ENCODE assay signal across 8 cellular contexts in genomic region chr3:46931631-46932441, GRCh38. TPM values are rescaled to one million over a fixed set of nuclear protein-coding genes. Genes with fewer than 3 reads are reported as not detected.
DNase-seq lines count a peak whose midpoint lies in the region; ATAC-seq, FAIRE-seq and TF ChIP-seq lines count a peak whose summit lies in the region.

No MANE protein-coding gene starts in this region.

- H3K27ac ChIP-seq in GM12878 (ENCODE audit: control insufficient read depth, insufficient read depth) (peak overlapping the region; percentile 94), thymus (ENCODE audit: low read depth) (peak overlapping the region; percentile 25)

- H3K27me3 ChIP-seq in GM12878 (replicated peaks in 1 of 2; ENCODE audit: control insufficient read depth in 2 of 2, insufficient read depth in 2 of 2, low read length in 1 of 2), result no peaks in the 10 kb centered on the region
- H3K27me3 ChIP-seq in thymus (ENCODE audit: control insufficient read depth, insufficient read depth), result no peaks in the 10 kb centered on the region

- H3K36me3 ChIP-seq in GM12878 (ENCODE audit: control insufficient read depth in 2 of 2, insufficient read depth in 2 of 2, low read length in 1 of 2), result peaks cover 16 to 37% of the 10 kb centered on the region in 2 experiments
- peaks cover 41% of the 10 kb centered on the region for H3K36me3 ChIP-seq in thymus (ENCODE audit: control insufficient read depth, insufficient read depth)

- no peak for TF ChIP-seq POLR2A in GM12878 (IDR thresholded peaks at IDR 0.05; ENCODE audit: low read depth, low read length)

- 38% methylated on average over 6 of the region's 6 CpGs for WGBS in GM12878 (ENCODE audit: insufficient coverage, insufficient replicate concordance, low lambda C conversion rate, missing lambda C conversion rate)
- 77% methylated on average over 6 of the region's 6 CpGs for WGBS in thymus

- CTCF ChIA-PET in GM12878 (lab: Yijun Ruan, JAX), result interaction anchor here (1.2 to 7.2 kb wide), 6 partner anchors 15 to 43 kb away, joined by 3 to 27 read pairs (median 4); no protein-coding TSS in a partner anchor

- TF ChIP-seq RAD21 in GM12878 (IDR thresholded peaks at IDR 0.05; ENCODE audit: insufficient read depth, low read depth, low read length), result no peak

- intact Hi-C loops in GM12878 (cut with micrococcal nuclease; ENCODE audit: unreplicated experiment), result no loop called here

- SMC1A ChIA-PET in GM12878 (lab: Charles Lee; ENCODE audit: uncharacterized antibody, unreplicated experiment), result interaction anchor here (1.1 to 17.5 kb wide), 7 partner anchors 9 to 113 kb away, joined by 3 to 298 read pairs (median 8); partner anchors contain the start of genes CCDC12 and NBEAL2

- POLR2A ChIA-PET in GM12878 (lab: Charles Lee), result interaction anchor here (0.5 to 12.6 kb wide), 13 partner anchors 11 to 85 kb away, joined by 3 to 163 read pairs (median 4); partner anchors contain the start of gene NBEAL2

- FAIRE-seq in GM12878 (lab: Jason Lieb, UNC), result peak; percentile 27

- H3K4me3 ChIP-seq in GM12878, result peak overlapping the region; percentile 38
- H3K4me3 ChIP-seq in thymus (ENCODE audit: low read length), result no peak overlapping the region

- peak overlapping the region; percentile 38; the same call in 1 of the 2 replicates for H3K9ac ChIP-seq in GM12878 (ENCODE audit: control insufficient read depth, insufficient read depth, low read length)

- H4K20me1 ChIP-seq in GM12878 (ENCODE audit: control insufficient read depth, insufficient read depth), result no peaks in the 10 kb centered on the region

- RAD21 ChIA-PET in GM12878 (lab: Charles Lee; ENCODE audit: unreplicated experiment), result interaction anchor here (0.6 to 5.3 kb wide), 7 partner anchors 13 to 66 kb away, joined by 3 to 48 read pairs (median 4); partner anchors contain the start of gene NBEAL2

- H3K4me2 ChIP-seq in GM12878 (ENCODE audit: control insufficient read depth, insufficient read depth), result peak overlapping the region; percentile 60

- no TSS peak for BruUV-seq in GM12878 (replicated peaks; lab: Mats Ljungman, UMichigan)

- TF ChIP-seq EP300 in GM12878 (IDR thresholded peaks at IDR 0.05; ENCODE audit: borderline replicate concordance in 1 of 2, control insufficient read depth in 1 of 2, low read depth in 2 of 2, low read length in 2 of 2), result no peak

- in situ Hi-C loops in GM12878 (cut with MboI), result no loop called here

- ATAC-seq in GM12878 (peak; percentile 47), left lobe of liver (peak; percentile 9), HG03139 (IDR thresholded peaks at IDR 0.05; ENCODE audit: unreplicated experiment) (no peak), GM18517 (IDR thresholded peaks at IDR 0.05; ENCODE audit: unreplicated experiment) (no peak)

- peaks cover 64% of the 10 kb centered on the region for H3K4me1 ChIP-seq in GM12878 (ENCODE audit: control insufficient read depth, insufficient read depth, low read length)
- H3K4me1 ChIP-seq in thymus (ENCODE audit: control insufficient read depth, insufficient read depth, low read length), result peaks cover 14% of the 10 kb centered on the region

- H3K9me3 ChIP-seq in GM12878 (replicated peaks; ENCODE audit: control insufficient read depth, insufficient read depth, low read length) (peaks cover 14% of the 10 kb centered on the region), thymus (ENCODE audit: control insufficient read depth) (no peaks in the 10 kb centered on the region)

- peaks cover 58% of the 10 kb centered on the region for H3K79me2 ChIP-seq in GM12878 (ENCODE audit: control insufficient read depth, insufficient read depth, low read length)

- no peak overlapping the region for H2AFZ ChIP-seq in GM12878 (ENCODE audit: control insufficient read depth, low read depth, low read length)

- DNase-seq in CD1c-positive myeloid dendritic cell (ENCODE audit: extremely low spot score) (peak; percentile 32), NCI-H2029 (lab: John Stamatoyannopoulos, UW) (peak; percentile 52), GM12878 (ENCODE audit: low read depth, low spot score) (peak; percentile 57), left lobe of liver (ENCODE audit: low spot score) (no peak), HPDE6-E6E7 (ENCODE audit: extremely low spot score) (no peak)

- no peak for TF ChIP-seq CTCF in GM12878 (IDR thresholded peaks at IDR 0.05 in 2 of 3, conservative IDR thresholded peaks at IDR 0.05 in 1 of 3; ENCODE audit: control insufficient read depth in 2 of 3, extremely low read depth in 1 of 3, insufficient read depth in 1 of 3, low read depth in 3 of 3, low read length in 3 of 3)

TF ChIP-seq in GM12878, 131 proteins besides CTCF, POLR2A, EP300 and RAD21 (continues in another document):
- TF ChIP-seq RUNX3 (IDR thresholded peaks at IDR 0.05; ENCODE audit: low read length) (peak; percentile 76), EGR1 (IDR thresholded peaks at IDR 0.05; ENCODE audit: borderline replicate concordance in 1 of 2, low read depth in 2 of 2, low read length in 2 of 2) (no peak), DPF2 (IDR thresholded peaks at IDR 0.05) (peak; percentile 71; the same call in 1 of the 2 replicates), PKNOX1 (IDR thresholded peaks at IDR 0.05) (0 out of 2 replicates have a peak, but pooled peaks have one; percentile 8), BHLHE40 (IDR thresholded peaks at IDR 0.05; ENCODE audit: borderline replicate concordance in 1 of 2, low read depth in 2 of 2, low read length in 1 of 2) (no peak)

RNA-seq across cellular contexts. Expression of gene CCDC12, which starts 44.7 kb away (rescaled TPM):
- 111 and 121 TPM in 2 replicates for total RNA-seq in GM12878 (2013; cell fraction: nucleolus; rRNA removed)
- total RNA-seq in GM12878 (2014; rRNA removed) (46.9 and 53.0 TPM in 2 replicates), GM12878 (2014; rRNA removed; fragmentation: Illumina TruSeq; extraction: Trizol) (67.3 and 72.4 TPM in 2 replicates), GM12878 (2021) (65.8 and 65.9 TPM in 2 replicates), left lobe of liver (19.3 TPM)
- polyA plus RNA-seq in GM12878 (2011; ENCODE audit: low read depth), result 29.4 TPM
- polyA plus RNA-seq in GM12878 (2011; rRNA removed) (31.2 and 45.6 TPM in 2 replicates), GM12878 (2014; fragmentation: Illumina TruSeq; extraction: Trizol) (11.2 and 63.3 TPM in 2 replicates), GM12878 (2014; fragmentation: Nextera tagmentation; extraction: Ambion mirVana) (10 to 100 TPM in 1 of 2 experiments, 1 to 10 TPM in 1; 9.2 to 22.5 TPM), GM12878 (2014; rRNA removed) (59.3 and 67.6 TPM in 2 replicates), GM12878 (2016; fragmentation: Nextera tagmentation; extraction: Ambion mirVana) (10 to 100 TPM; 83.1 to 91.4 TPM), thymus (83.9 TPM)
- polyA plus RNA-seq in GM12878 (2011; cell fraction: cytosol; rRNA removed), result 52.2 and 68.0 TPM in 2 replicates
- polyA plus RNA-seq in GM12878 (2011; cell fraction: nucleus; rRNA removed), result 63.4 and 85.5 TPM in 2 replicates
- polyA plus RNA-seq in GM12878 (2012), result 47.7 and 72.7 TPM in 2 replicates
- polyA minus RNA-seq in GM12878 (2011; rRNA and poly(A)+ RNA removed), result 69.5 and 77.8 TPM in 2 replicates
- 15.6 and 18.2 TPM in 2 replicates for polyA minus RNA-seq in GM12878 (2011; cell fraction: cytosol; rRNA and poly(A)+ RNA removed)
- polyA minus RNA-seq in GM12878 (2011; cell fraction: nucleus; rRNA and poly(A)+ RNA removed), result 64.3 and 144 TPM in 2 replicates

RNA-seq across cellular contexts. Expression of gene NBEAL2, which starts 47.6 kb away (rescaled TPM):
- total RNA-seq in GM12878 (2013; cell fraction: nucleolus; rRNA removed), result 152 and 168 TPM in 2 replicates
- total RNA-seq in GM12878 (2014; rRNA removed) (47.2 and 52.0 TPM in 2 replicates), GM12878 (2014; rRNA removed; fragmentation: Illumina TruSeq; extraction: Trizol) (19.7 and 21.8 TPM in 2 replicates), GM12878 (2021) (106 and 127 TPM in 2 replicates), left lobe of liver (12.2 TPM)
- 27.1 TPM for polyA plus RNA-seq in GM12878 (2011; ENCODE audit: low read depth)
- polyA plus RNA-seq in GM12878 (2011; rRNA removed) (17.1 and 29.0 TPM in 2 replicates), GM12878 (2014; fragmentation: Illumina TruSeq; extraction: Trizol) (16.4 and 41.4 TPM in 2 replicates), GM12878 (2014; fragmentation: Nextera tagmentation; extraction: Ambion mirVana) (under 1 TPM; 0.07 to 0.18 TPM), GM12878 (2014; rRNA removed) (96.3 and 110 TPM in 2 replicates), GM12878 (2016; fragmentation: Nextera tagmentation; extraction: Ambion mirVana) (10 to 100 TPM; 22.5 to 29.7 TPM), thymus (83.6 TPM)
- 39.5 and 52.6 TPM in 2 replicates for polyA plus RNA-seq in GM12878 (2011; cell fraction: cytosol; rRNA removed)
- polyA plus RNA-seq in GM12878 (2011; cell fraction: nucleus; rRNA removed), result 940 and 1,024 TPM in 2 replicates
- polyA plus RNA-seq in GM12878 (2012), result 62.9 and 78.4 TPM in 2 replicates
- 21.7 and 46.1 TPM in 2 replicates for polyA minus RNA-seq in GM12878 (2011; rRNA and poly(A)+ RNA removed)
- polyA minus RNA-seq in GM12878 (2011; cell fraction: cytosol; rRNA and poly(A)+ RNA removed), result 21.8 and 25.3 TPM in 2 replicates
- 95.1 and 139 TPM in 2 replicates for polyA minus RNA-seq in GM12878 (2011; cell fraction: nucleus; rRNA and poly(A)+ RNA removed)

RNA-seq across cellular contexts. Expression of gene PTH1R, which starts 54.3 kb away (rescaled TPM):
- total RNA-seq in GM12878 (2013; cell fraction: nucleolus; rRNA removed), result not detected in 2 replicates
- not detected in 2 replicates for total RNA-seq in GM12878 (2014; rRNA removed)
- total RNA-seq in GM12878 (2014; rRNA removed; fragmentation: Illumina TruSeq; extraction: Trizol), result not detected in 2 replicates
- not detected in 2 replicates for total RNA-seq in GM12878 (2021)
- not detected for polyA plus RNA-seq in GM12878 (2011; ENCODE audit: low read depth)
- not detected in 2 replicates for polyA plus RNA-seq in GM12878 (2011; rRNA removed)
- 0.03 and 0.13 TPM in 2 replicates for polyA plus RNA-seq in GM12878 (2011; cell fraction: cytosol; rRNA removed)
- 0.61 and 1.2 TPM in 2 replicates for polyA plus RNA-seq in GM12878 (2011; cell fraction: nucleus; rRNA removed)
- polyA plus RNA-seq in GM12878 (2012), result 0.22 TPM in 1 of 2 replicates, not detected in the other
- polyA plus RNA-seq in GM12878 (2014; fragmentation: Illumina TruSeq; extraction: Trizol), result not detected in 2 replicates
- polyA plus RNA-seq in GM12878 (2014; fragmentation: Nextera tagmentation; extraction: Ambion mirVana), result not detected
- polyA plus RNA-seq in GM12878 (2014; rRNA removed), result 0.20 TPM in 1 of 2 replicates, not detected in the other
- polyA plus RNA-seq in GM12878 (2016; fragmentation: Nextera tagmentation; extraction: Ambion mirVana), result not detected
- not detected in 2 replicates for polyA minus RNA-seq in GM12878 (2011; rRNA and poly(A)+ RNA removed)
- polyA minus RNA-seq in GM12878 (2011; cell fraction: cytosol; rRNA and poly(A)+ RNA removed), result not detected in 2 replicates
- not detected in 2 replicates for polyA minus RNA-seq in GM12878 (2011; cell fraction: nucleus; rRNA and poly(A)+ RNA removed)
- total RNA-seq in left lobe of liver, result 24.6 TPM
- polyA plus RNA-seq in thymus, result 6.9 TPM

Comparison
In these comparisons a context has a peak if more than half of its experiments do, and no peak if none do; other contexts are left out.
1. DNase-seq: peak in CD1c-positive myeloid dendritic cell (single experiment), NCI-H2029 (single experiment) and GM12878 (single experiment); none in left lobe of liver (single experiment) and HPDE6-E6E7 (single experiment).
2. ATAC-seq: peak in GM12878 (single experiment) and left lobe of liver (single experiment); none in HG03139 (single experiment) and GM18517 (single experiment).
3. RNA of gene PTH1R, which starts 54.3 kb away (total RNA-seq): 24.6 TPM in left lobe of liver (single experiment); not detected in GM12878; every median in the first group is over 10 times any median in the second.